Comparison of ENCODE assay signal across 16 cellular contexts in genomic region chr3:9473496-9473895, GRCh38.
"Had no signal": no experiment of that assay in that cellular context is flagged by ENCODE, and none has a peak within 500 bp of the region (broad histone marks: within the 10 kb centered on the region; RNA-seq: fewer than 3 reads in every experiment).

No MANE protein-coding gene starts in this region.

- H3K4me3 Mint-ChIP-seq: dendritic cell treated with granulocyte-macrophage colony-stimulating factor and Interleukin-4, amounts not matched to agents 40 ng/mL and 50 ng/mL, for 4 days; immature natural killer cell; naive B cell; neural crest cell had no signal

- H3K4me3 ChIP-seq: esophagus squamous epithelium, left lung, lower lobe of right lung, smooth muscle cell had no signal

- H3K27me3 Mint-ChIP-seq: dendritic cell treated with granulocyte-macrophage colony-stimulating factor and Interleukin-4, amounts not matched to agents 40 ng/mL and 50 ng/mL, for 4 days; naive B cell had no signal

- H3K27ac Mint-ChIP-seq: dendritic cell treated with granulocyte-macrophage colony-stimulating factor and Interleukin-4, amounts not matched to agents 40 ng/mL and 50 ng/mL, for 4 days had no signal

- H3K27me3 ChIP-seq: esophagus squamous epithelium, foreskin keratinocyte, left lung had no signal

- DNase-seq: esophagus squamous epithelium; foreskin keratinocyte; immature natural killer cell; left lung; lower lobe of right lung; mesenchymal stem cell; midbrain; naive B cell; posterior cingulate gyrus; right cardiac atrium; stimulated activated CD4-positive, alpha-beta T cell treated with anti-CD3 and anti-CD28 coated beads, Interleukin-2, amount 100 ng/mL, for 48 hours; stimulated activated naive CD4-positive, alpha-beta T cell treated with Interleukin-2 at 50 U/mL for 16 hours; trophoblast cell had no signal

- H3K27ac ChIP-seq: esophagus squamous epithelium, foreskin keratinocyte, left lung, lower lobe of right lung had no signal

- H3K4me2 ChIP-seq: smooth muscle cell had no signal

- H3K9me3 ChIP-seq: esophagus squamous epithelium, left lung, lower lobe of right lung had no signal

- H3K9me3 Mint-ChIP-seq: dendritic cell treated with granulocyte-macrophage colony-stimulating factor and Interleukin-4, amounts not matched to agents 40 ng/mL and 50 ng/mL, for 4 days; immature natural killer cell; naive B cell; neural crest cell had no signal

- H3K4me1 ChIP-seq: esophagus squamous epithelium, foreskin keratinocyte, left lung, lower lobe of right lung had no signal

- ATAC-seq: foreskin keratinocyte, left lung, lower lobe of right lung, right cardiac atrium had no signal
